23 cellular contexts compared by ENCODE assay signal in genomic region chr9:1125741-1126140, GRCh38.
A peak's percentile ranks its signal among the peaks of the same experiment; 100 is the strongest.
DNase-seq lines count a peak whose midpoint lies in the region; ATAC-seq and TF ChIP-seq lines count a peak whose summit lies in the region.
"Had no signal": no experiment of that assay in that cellular context is flagged by ENCODE, and none has a peak within 500 bp of the region (broad histone marks: within the 10 kb centered on the region; RNA-seq: fewer than 3 reads in every experiment).

No MANE protein-coding gene starts in this region.

- no peak overlapping the region for H3K23ac ChIP-seq in trophoblast cell (ENCODE audit: low read length)

- no peak overlapping the region for H3K14ac ChIP-seq in trophoblast cell (ENCODE audit: low read length)

- no peak overlapping the region for H3K4me3 ChIP-seq in RWPE2 (ENCODE audit: severe bottlenecking)
- H3K4me3 ChIP-seq in fibroblast of pulmonary artery (replicated peaks; ENCODE audit: low read depth, low read length) = no peak overlapping the region
- H3K4me3 ChIP-seq in trophoblast cell (ENCODE audit: low read depth, low read length) = no peak overlapping the region
- H3K4me3 ChIP-seq: coronary artery, thyroid gland had no signal

- H3K4me3 Mint-ChIP-seq in activated naive CD4-positive, alpha-beta T cell treated with anti-CD3 and anti-CD28 coated beads for 36 hours = no peak overlapping the region
- H3K4me3 Mint-ChIP-seq: CD4-positive, CD25-positive, alpha-beta regulatory T cell; neural crest cell had no signal

- peak; percentile 98 for ATAC-seq in RWPE2 (ENCODE audit: low read depth)
- no peak for ATAC-seq in HG02759 (IDR thresholded peaks at IDR 0.05; ENCODE audit: unreplicated experiment)
- no peak for ATAC-seq in HG03469 (IDR thresholded peaks at IDR 0.05; ENCODE audit: unreplicated experiment)
- ATAC-seq in left ventricle myocardium superior = no peak
- ATAC-seq: HepG2; stimulated activated naive CD8-positive, alpha-beta T cell treated with anti-CD3 and anti-CD28 coated beads, Interleukin-15, Interleukin-2, amounts not matched to agents 100 U/mL and 50 U/mL, for 24 hours had no signal

- H3K4me1 ChIP-seq in RWPE2 (ENCODE audit: insufficient read depth, poor library complexity, severe bottlenecking) = peaks cover 17% of the 10 kb centered on the region
- no peaks in the 10 kb centered on the region for H3K4me1 ChIP-seq in trophoblast cell (ENCODE audit: control insufficient read depth in 1 of 2, insufficient read depth in 2 of 2, low read length in 2 of 2)
- H3K4me1 ChIP-seq: thyroid gland had no signal

- no peak overlapping the region for H3K9ac ChIP-seq in trophoblast cell (ENCODE audit: low read length)

- no peaks in the 10 kb centered on the region for H3K4me1 Mint-ChIP-seq in activated naive CD4-positive, alpha-beta T cell treated with anti-CD3 and anti-CD28 coated beads for 36 hours (ENCODE audit: low read depth)
- H3K4me1 Mint-ChIP-seq: CD4-positive, CD25-positive, alpha-beta regulatory T cell; neural crest cell had no signal

- H2BK12ac ChIP-seq in trophoblast cell (ENCODE audit: low read length) = no peak overlapping the region

- H3K36me3 ChIP-seq in RWPE2 (ENCODE audit: low read depth) (no peaks in the 10 kb centered on the region), trophoblast cell (ENCODE audit: control insufficient read depth in 1 of 2, insufficient read depth in 2 of 2, low read length in 2 of 2) (no peaks in the 10 kb centered on the region)
- H3K36me3 ChIP-seq: thyroid gland had no signal

- H2AK5ac ChIP-seq in trophoblast cell (ENCODE audit: low read length) = no peak overlapping the region

- H2BK5ac ChIP-seq in trophoblast cell (ENCODE audit: low read depth, low read length, poor library complexity) = no peak overlapping the region

- H4K12ac ChIP-seq in trophoblast cell (ENCODE audit: low read depth, low read length) = no peak overlapping the region

- H4K8ac ChIP-seq in trophoblast cell (ENCODE audit: low read depth, low read length) = no peak overlapping the region

- H3K9me3 ChIP-seq in RWPE2 (ENCODE audit: severe bottlenecking) = no peaks in the 10 kb centered on the region
- no peaks in the 10 kb centered on the region for H3K9me3 ChIP-seq in trophoblast cell (ENCODE audit: insufficient read depth, low read depth, low read length)
- H3K9me3 ChIP-seq: thyroid gland had no signal

- no peak overlapping the region for H3K4me2 ChIP-seq in trophoblast cell (ENCODE audit: low read length)

- peaks cover 7% of the 10 kb centered on the region for H3K27me3 Mint-ChIP-seq in activated naive CD4-positive, alpha-beta T cell treated with anti-CD3 and anti-CD28 coated beads for 36 hours (ENCODE audit: low read depth)
- H3K27me3 Mint-ChIP-seq: CD4-positive, CD25-positive, alpha-beta regulatory T cell had no signal

- intact Hi-C loops in activated naive CD4-positive, alpha-beta T cell treated with anti-CD3 and anti-CD28 coated beads for 36 hours (cut with micrococcal nuclease) = no loop called here
- intact Hi-C loops in left ventricle myocardium superior (cut with micrococcal nuclease) = no loop called here

- H3K36me3 Mint-ChIP-seq in activated naive CD4-positive, alpha-beta T cell treated with anti-CD3 and anti-CD28 coated beads for 36 hours (ENCODE audit: low read depth) = no peaks in the 10 kb centered on the region
- H3K36me3 Mint-ChIP-seq: CD4-positive, CD25-positive, alpha-beta regulatory T cell had no signal

- H3K4ac ChIP-seq in trophoblast cell (ENCODE audit: low read depth, low read length) = no peak overlapping the region

- H3K79me1 ChIP-seq in trophoblast cell (ENCODE audit: low read length) = no peaks in the 10 kb centered on the region

- H3K27me3 ChIP-seq in RWPE2 (ENCODE audit: insufficient read depth, poor library complexity, severe bottlenecking) (no peaks in the 10 kb centered on the region), trophoblast cell (ENCODE audit: insufficient read depth, low read length) (no peaks in the 10 kb centered on the region)
- H3K27me3 ChIP-seq: thyroid gland had no signal

- H3K27ac Mint-ChIP-seq in activated naive CD4-positive, alpha-beta T cell treated with anti-CD3 and anti-CD28 coated beads for 36 hours = no peak overlapping the region
- H3K27ac Mint-ChIP-seq: CD4-positive, CD25-positive, alpha-beta regulatory T cell had no signal

- CTCF ChIA-PET in activated naive CD4-positive, alpha-beta T cell treated with anti-CD3 and anti-CD28 coated beads for 36 hours (lab: Charles Lee) = interaction anchor here (1.0 kb wide), 1 partner anchor 25 kb away, joined by 3 read pairs; no protein-coding TSS in a partner anchor

- TF ChIP-seq CTCF in RWPE2 (IDR thresholded peaks at IDR 0.05; ENCODE audit: poor library complexity, severe bottlenecking) (no peak), fibroblast of pulmonary artery (IDR thresholded peaks at IDR 0.05; ENCODE audit: low read length, missing control alignments) (no peak)

- no peak overlapping the region for H2AFZ ChIP-seq in trophoblast cell (ENCODE audit: insufficient read depth, low read length, poor library complexity)

- peaks cover 3% of the 10 kb centered on the region for H3K9me3 Mint-ChIP-seq in activated naive CD4-positive, alpha-beta T cell treated with anti-CD3 and anti-CD28 coated beads for 36 hours

- H3K27ac ChIP-seq in RWPE2 (ENCODE audit: poor library complexity, severe bottlenecking) (peak overlapping the region; percentile 61), trophoblast cell (ENCODE audit: low read depth, low read length) (no peak overlapping the region)
- H3K27ac ChIP-seq: coronary artery, thyroid gland had no signal

- no peaks in the 10 kb centered on the region for H3K79me2 ChIP-seq in trophoblast cell (ENCODE audit: control insufficient read depth, insufficient read depth, low read length, poor library complexity)

- H3K18ac ChIP-seq in trophoblast cell (ENCODE audit: low read length) = no peak overlapping the region

- WGBS in trophoblast cell (ENCODE audit: extremely low coverage, insufficient coverage, insufficient read length) = no CpG with 5 or more reads among the region's 2 CpGs

- DNase-seq in EL = peak; percentile 63
- no peak for DNase-seq in RWPE2 (ENCODE audit: low spot score)
- DNase-seq in fibroblast of pulmonary artery (ENCODE audit: low read depth) = peak; percentile 28
- peak; percentile 13 to 32 for DNase-seq in trophoblast cell
- no peak for DNase-seq in activated naive CD4-positive, alpha-beta T cell treated with anti-CD3 and anti-CD28 coated beads for 36 hours
- no peak for DNase-seq in left ventricle myocardium superior
- DNase-seq: activated CD4-positive, alpha-beta T cell treated with anti-CD3 and anti-CD28 coated beads for 1 hour; activated CD8-positive, alpha-beta memory T cell treated with anti-CD3 and anti-CD28 coated beads for 24 hours; activated naive CD4-positive, alpha-beta T cell treated with anti-CD3 and anti-CD28 coated beads, Interleukin-2, amount 50 U/mL, for 16 hours; activated T-cell treated with anti-CD3 and anti-CD28 coated beads, Interleukin-2, amount 50 U/mL, for 48 hours; CD4-positive, CD25-positive, alpha-beta regulatory T cell; DMS153; H7; left cardiac atrium; NCI-H1105 treated with DMSO at 0.1 percent for 48 hours; NCI-H510A; stimulated activated naive CD8-positive, alpha-beta T cell treated with anti-CD3 and anti-CD28 coated beads, Interleukin-15, Interleukin-2, amounts not matched to agents 100 U/mL and 50 U/mL, for 24 hours; thyroid gland had no signal

- no peak overlapping the region for H2BK120ac ChIP-seq in trophoblast cell (ENCODE audit: insufficient read depth, low read length, poor library complexity)

- no peak overlapping the region for H4K91ac ChIP-seq in trophoblast cell (ENCODE audit: low read depth, low read length)

Comparison
In these comparisons a context has a peak if more than half of its experiments do, and no peak if none do; other contexts are left out.
1. DNase-seq: peak in EL (single experiment), fibroblast of pulmonary artery (single experiment) and trophoblast cell (2 of 2); none in RWPE2 (single experiment), activated naive CD4-positive, alpha-beta T cell treated with anti-CD3 and anti-CD28 coated beads for 36 hours (single experiment) and left ventricle myocardium superior (single experiment).